Comparison of ENCODE assay signal across 22 cellular contexts in genomic region chr3:64046527-64046926, GRCh38.
"Had no signal": no experiment of that assay in that cellular context is flagged by ENCODE, and none has a peak within 500 bp of the region (broad histone marks: within the 10 kb centered on the region; RNA-seq: fewer than 3 reads in every experiment).

No MANE protein-coding gene starts in this region.

- FAIRE-seq: colon, frontal cortex, islet of Langerhans, TTC549 had no signal

- H3K27ac ChIP-seq: esophagus muscularis mucosa, parathyroid adenoma, transverse colon, vagina, WERI-Rb-1 had no signal

- DNase-seq: activated CD4-positive, alpha-beta T cell treated with anti-CD3 and anti-CD28 coated beads for 1 hour; activated CD4-positive, alpha-beta T cell treated with anti-CD3 and anti-CD28 coated beads, Interleukin-2, amount 50 U/mL, for 1 hour; activated naive CD4-positive, alpha-beta T cell treated with Interleukin-2 at 50 U/mL for 16 hours; activated naive CD8-positive, alpha-beta T cell treated with anti-CD3 and anti-CD28 coated beads for 36 hours; activated T-cell treated with anti-CD3 and anti-CD28 coated beads, Interleukin-2, amount 50 U/mL, for 48 hours; central memory CD4-positive, alpha-beta T cell; glutamatergic neuron; hippocampal formation; nephron progenitor cell; nucleus accumbens; right cardiac atrium; stimulated activated CD4-positive, alpha-beta T cell treated with anti-CD3 and anti-CD28 coated beads, Interleukin-4, amount 100 ng/mL, for 4 hours; stimulated activated naive CD8-positive, alpha-beta T cell treated with anti-CD3 and anti-CD28 coated beads, Interleukin-15, Interleukin-2, amounts not matched to agents 100 U/mL and 50 U/mL, for 24 hours; transverse colon; WERI-Rb-1 had no signal
